ENCODE assay signal across 1 cellular context in the genomic region with DNA sequence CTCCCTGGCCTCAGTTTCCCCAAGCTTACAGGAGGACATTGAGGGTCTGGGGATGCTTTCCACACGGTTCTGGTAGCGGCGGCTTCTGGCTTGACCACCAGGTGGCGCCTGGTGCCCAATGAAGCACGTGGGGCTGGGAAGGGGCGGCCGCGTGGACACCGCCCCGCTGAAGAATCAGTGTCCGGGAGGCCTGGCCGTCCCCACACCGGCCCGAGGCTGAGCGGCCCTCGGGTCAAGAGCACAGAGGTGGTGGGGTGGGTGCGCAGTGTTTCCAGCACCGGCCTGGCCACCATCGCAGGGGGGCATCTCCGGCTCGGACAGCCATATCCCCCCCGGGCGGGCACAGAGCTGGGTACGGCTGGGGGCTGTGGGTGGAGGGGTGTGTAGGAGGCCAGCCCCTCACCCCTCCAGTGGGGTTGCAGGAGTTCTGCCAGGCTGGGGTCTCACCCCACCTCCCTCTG.
TF ChIP-seq lines count a peak whose summit lies in the region.

No MANE protein-coding gene starts in this region.

TF ChIP-seq in K562, 482 proteins besides CTCF, POLR2A, EP300 and RAD21 (continued from another document):
- TF ChIP-seq MXI1 (IDR thresholded peaks at IDR 0.05; ENCODE audit: low read depth, low read length) = 0 out of 2 replicates have a peak, but pooled peaks have one; percentile 23
- TF ChIP-seq ZNF41 (CRISPR knock-in tag; conservative IDR thresholded peaks at IDR 0.05) = no peak
- TF ChIP-seq SMARCB1 (IDR thresholded peaks at IDR 0.05; ENCODE audit: insufficient read length, low read depth) = no peak
- TF ChIP-seq ARID2 (IDR thresholded peaks at IDR 0.05) = 0 out of 2 replicates have a peak, but pooled peaks have one; percentile 20
- TF ChIP-seq, protein P1, sequence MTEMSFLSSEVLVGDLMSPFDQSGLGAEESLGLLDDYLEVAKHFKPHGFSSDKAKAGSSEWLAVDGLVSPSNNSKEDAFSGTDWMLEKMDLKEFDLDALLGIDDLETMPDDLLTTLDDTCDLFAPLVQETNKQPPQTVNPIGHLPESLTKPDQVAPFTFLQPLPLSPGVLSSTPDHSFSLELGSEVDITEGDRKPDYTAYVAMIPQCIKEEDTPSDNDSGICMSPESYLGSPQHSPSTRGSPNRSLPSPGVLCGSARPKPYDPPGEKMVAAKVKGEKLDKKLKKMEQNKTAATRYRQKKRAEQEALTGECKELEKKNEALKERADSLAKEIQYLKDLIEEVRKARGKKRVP (CRISPR knock-in tag; IDR thresholded peaks at IDR 0.05) = no peak
- TF ChIP-seq, protein P2, sequence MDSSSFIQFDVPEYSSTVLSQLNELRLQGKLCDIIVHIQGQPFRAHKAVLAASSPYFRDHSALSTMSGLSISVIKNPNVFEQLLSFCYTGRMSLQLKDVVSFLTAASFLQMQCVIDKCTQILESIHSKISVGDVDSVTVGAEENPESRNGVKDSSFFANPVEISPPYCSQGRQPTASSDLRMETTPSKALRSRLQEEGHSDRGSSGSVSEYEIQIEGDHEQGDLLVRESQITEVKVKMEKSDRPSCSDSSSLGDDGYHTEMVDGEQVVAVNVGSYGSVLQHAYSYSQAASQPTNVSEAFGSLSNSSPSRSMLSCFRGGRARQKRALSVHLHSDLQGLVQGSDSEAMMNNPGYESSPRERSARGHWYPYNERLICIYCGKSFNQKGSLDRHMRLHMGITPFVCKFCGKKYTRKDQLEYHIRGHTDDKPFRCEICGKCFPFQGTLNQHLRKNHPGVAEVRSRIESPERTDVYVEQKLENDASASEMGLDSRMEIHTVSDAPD (CRISPR knock-in tag; IDR thresholded peaks at IDR 0.05) = no peak
- TF ChIP-seq, protein P3, sequence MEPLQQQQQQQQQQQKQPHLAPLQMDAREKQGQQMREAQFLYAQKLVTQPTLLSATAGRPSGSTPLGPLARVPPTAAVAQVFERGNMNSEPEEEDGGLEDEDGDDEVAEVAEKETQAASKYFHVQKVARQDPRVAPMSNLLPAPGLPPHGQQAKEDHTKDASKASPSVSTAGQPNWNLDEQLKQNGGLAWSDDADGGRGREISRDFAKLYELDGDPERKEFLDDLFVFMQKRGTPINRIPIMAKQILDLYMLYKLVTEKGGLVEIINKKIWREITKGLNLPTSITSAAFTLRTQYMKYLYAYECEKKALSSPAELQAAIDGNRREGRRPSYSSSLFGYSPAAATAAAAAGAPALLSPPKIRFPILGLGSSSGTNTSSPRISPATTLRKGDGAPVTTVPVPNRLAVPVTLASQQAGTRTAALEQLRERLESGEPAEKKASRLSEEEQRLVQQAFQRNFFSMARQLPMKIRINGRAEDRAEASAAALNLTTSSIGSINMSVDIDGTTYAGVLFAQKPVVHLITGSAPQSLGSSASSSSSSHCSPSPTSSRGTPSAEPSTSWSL (CRISPR knock-in tag; IDR thresholded peaks at IDR 0.05; ENCODE audit: borderline replicate concordance) = no peak
TF ChIP-seq in K562: peak in this region for 30.
